26 cellular contexts compared by ENCODE assay signal in genomic region chr10:14875941-14876340, GRCh38. TPM values are rescaled to one million over a fixed set of nuclear protein-coding genes. Genes with fewer than 3 reads are reported as not detected.
DNase-seq lines count a peak whose midpoint lies in the region; ATAC-seq lines count a peak whose summit lies in the region.
"Had no signal": no experiment of that assay in that cellular context is flagged by ENCODE, and none has a peak within 500 bp of the region (broad histone marks: within the 10 kb centered on the region; RNA-seq: fewer than 3 reads in every experiment).

No MANE protein-coding gene starts in this region.

- H3K9ac ChIP-seq in subcutaneous abdominal adipose tissue (ENCODE audit: low read length in 5 of 5), result peak overlapping the region in 1 of 5 donors; percentile 2

- no peak for DNase-seq in right cardiac atrium
- no peak for DNase-seq in Right ventricle myocardium superior
- DNase-seq in T-helper 17 cell, result no peak
- peak; percentile 39 for DNase-seq in iris pigment epithelial cell (ENCODE audit: low read depth)
- no peak for DNase-seq in Kasumi-1 (lab: John Stamatoyannopoulos, UW)
- DNase-seq: activated CD4-positive, alpha-beta T cell treated with anti-CD3 and anti-CD28 coated beads, Interleukin-2, amount 10 ng/mL, durations not matched to agents 7 days and 5 days; activated naive CD4-positive, alpha-beta T cell treated with anti-CD3 and anti-CD28 coated beads for 36 hours; activated T-cell treated with anti-CD3 and anti-CD28 coated beads, Interleukin-2, amount 50 U/mL, for 48 hours; aorta; Calu3; DND-41; midbrain; NCI-H1105; NCI-H1930; NCI-H526 treated with DMSO at 0.1 percent for 48 hours; PC-9; SHP77; stimulated activated CD4-positive, alpha-beta T cell treated with anti-CD3 and anti-CD28 coated beads, Interleukin-4, amount 100 ng/mL, for 24 hours had no signal

- H3K4me1 ChIP-seq in right cardiac atrium (ENCODE audit: control insufficient read depth, insufficient read depth, low read length) (peaks cover 6% of the 10 kb centered on the region), subcutaneous abdominal adipose tissue (ENCODE audit: control insufficient read depth in 5 of 5, insufficient read depth in 5 of 5, low read length in 5 of 5) (peaks cover 4 to 42% (median 38%) of the 10 kb centered on the region in 5 donors)

- H3K27me3 Mint-ChIP-seq in T-helper 17 cell, result no peaks in the 10 kb centered on the region
- H3K27me3 Mint-ChIP-seq: activated CD4-positive, alpha-beta T cell treated with anti-CD3 and anti-CD28 coated beads, Interleukin-2, amount 10 ng/mL, durations not matched to agents 7 days and 5 days; central memory CD8-positive, alpha-beta T cell; stimulated activated memory B cell treated with anti-CD40 and anti-IgM and Interleukin-4, amounts not matched to agents 10 μg/mL and 1 μg/mL and 100 μg/mL, for 72 hours had no signal

- WGBS in right cardiac atrium, result 94% methylated on average over 12 of the region's 12 CpGs

- no peaks in the 10 kb centered on the region for H3K36me3 Mint-ChIP-seq in T-helper 17 cell (ENCODE audit: low read depth)
- H3K36me3 Mint-ChIP-seq: stimulated activated memory B cell treated with anti-CD40 and anti-IgM and Interleukin-4, amounts not matched to agents 10 μg/mL and 1 μg/mL and 100 μg/mL, for 72 hours had no signal

- H3K27me3 ChIP-seq in right cardiac atrium (ENCODE audit: control insufficient read depth, insufficient read depth), result no peaks in the 10 kb centered on the region
- H3K27me3 ChIP-seq in subcutaneous abdominal adipose tissue (ENCODE audit: control insufficient read depth in 5 of 5, insufficient read depth in 4 of 5, low read length in 5 of 5), result no peaks in the 10 kb centered on the region
- H3K27me3 ChIP-seq: vagina had no signal

- H3K4me3 ChIP-seq in right cardiac atrium (ENCODE audit: low read length) (no peak overlapping the region), subcutaneous abdominal adipose tissue (ENCODE audit: low read depth in 1 of 5, low read length in 5 of 5) (no peak overlapping the region)
- H3K4me3 ChIP-seq: PC-9, thoracic aorta, vagina had no signal

- H3K36me3 ChIP-seq in subcutaneous abdominal adipose tissue (ENCODE audit: control insufficient read depth in 5 of 5, insufficient read depth in 5 of 5, low read length in 5 of 5), result peaks cover 0 to 4% (median 2%) of the 10 kb centered on the region in 5 donors
- H3K36me3 ChIP-seq: thoracic aorta, vagina had no signal

- ATAC-seq in right cardiac atrium, result no peak
- ATAC-seq in Right ventricle myocardium superior (ENCODE audit: poor library complexity), result no peak
- no peak for ATAC-seq in T-helper 17 cell
- no peak for ATAC-seq in esophagus mucosa
- no peak for ATAC-seq in HG03159 (IDR thresholded peaks at IDR 0.05; ENCODE audit: unreplicated experiment)
- ATAC-seq: sciatic nerve; stimulated activated memory B cell treated with anti-CD40 and anti-IgM and Interleukin-4, amounts not matched to agents 10 μg/mL and 1 μg/mL and 100 μg/mL, for 72 hours had no signal

- peaks cover 17% of the 10 kb centered on the region for H3K4me1 Mint-ChIP-seq in T-helper 17 cell

- no peaks in the 10 kb centered on the region for H3K9me3 ChIP-seq in right cardiac atrium (ENCODE audit: control insufficient read depth, low read length)
- H3K9me3 ChIP-seq in T-helper 17 cell (ENCODE audit: control insufficient read depth, low read length, poor library complexity, severe bottlenecking), result no peaks in the 10 kb centered on the region
- no peaks in the 10 kb centered on the region for H3K9me3 ChIP-seq in subcutaneous abdominal adipose tissue (ENCODE audit: control insufficient read depth in 5 of 5, low read length in 5 of 5)
- H3K9me3 ChIP-seq: thoracic aorta, vagina had no signal

- peak overlapping the region; percentile 7 for H3K4me3 Mint-ChIP-seq in T-helper 17 cell

- intact Hi-C loops in right cardiac atrium (cut with DNase I), result no loop called here
- intact Hi-C loops in Right ventricle myocardium superior (cut with DNase I), result loop anchor here (5.0 kb wide), 2 partner anchors 39 to 76 kb away; partner anchors contain the start of genes CDNF, DCLRE1C, HSPA14 and MSANTD7

- H3K27ac ChIP-seq in right cardiac atrium (ENCODE audit: low read length), result peak overlapping the region; percentile 25
- H3K27ac ChIP-seq in subcutaneous abdominal adipose tissue (ENCODE audit: low read depth, low read length), result peak overlapping the region; percentile 97
- H3K27ac ChIP-seq: PC-9, thoracic aorta, vagina had no signal

- H3K27ac Mint-ChIP-seq in T-helper 17 cell, result peak overlapping the region; percentile 3
- H3K27ac Mint-ChIP-seq: activated CD4-positive, alpha-beta T cell treated with anti-CD3 and anti-CD28 coated beads, Interleukin-2, amount 10 ng/mL, durations not matched to agents 7 days and 5 days; activated naive CD4-positive, alpha-beta T cell treated with anti-CD3 and anti-CD28 coated beads for 36 hours had no signal

RNA-seq across cellular contexts. Expression of gene SUV39H2, which starts 2.7 kb away (rescaled TPM):
- total RNA-seq in right cardiac atrium (1 to 10 TPM; 4.4 to 7.3 (median 5.7) TPM), Right ventricle myocardium superior (4.1 TPM), T-helper 17 cell (1 to 10 TPM; 3.3 to 3.7 TPM), esophagus mucosa (8.8 TPM)
- 1.7 TPM for polyA plus RNA-seq in right cardiac atrium

RNA-seq across cellular contexts. Expression of gene HSPA14, which starts 37.8 kb away (rescaled TPM):
- total RNA-seq in right cardiac atrium (10 to 100 TPM in 1 of 4 donors, 1 to 10 TPM in 3; 7.4 to 10.0 (median 8.9) TPM), Right ventricle myocardium superior (7.3 TPM), T-helper 17 cell (10 to 100 TPM; 22.5 to 24.7 TPM), esophagus mucosa (10.7 TPM)
- 9.5 TPM for polyA plus RNA-seq in right cardiac atrium

RNA-seq across cellular contexts. Expression of gene MSANTD7, which starts 37.8 kb away (rescaled TPM):
- total RNA-seq in right cardiac atrium (1 to 10 TPM; 4.6 to 6.1 (median 5.4) TPM), Right ventricle myocardium superior (4.4 TPM), T-helper 17 cell (10 to 100 TPM; 22.2 to 23.2 TPM), esophagus mucosa (7.7 TPM)
- 2.5 TPM for polyA plus RNA-seq in right cardiac atrium

RNA-seq across cellular contexts. Expression of gene CDNF, which starts 38.1 kb away (rescaled TPM):
- total RNA-seq in right cardiac atrium (1 to 10 TPM; 1.9 to 6.7 (median 2.6) TPM), Right ventricle myocardium superior (2.3 TPM), T-helper 17 cell (1 to 10 TPM in 1 of 2 donors, under 1 TPM in 1; 0.62 to 3.2 TPM), esophagus mucosa (1.2 TPM)
- polyA plus RNA-seq in right cardiac atrium, result 4.5 TPM
